In the genomic region with DNA sequence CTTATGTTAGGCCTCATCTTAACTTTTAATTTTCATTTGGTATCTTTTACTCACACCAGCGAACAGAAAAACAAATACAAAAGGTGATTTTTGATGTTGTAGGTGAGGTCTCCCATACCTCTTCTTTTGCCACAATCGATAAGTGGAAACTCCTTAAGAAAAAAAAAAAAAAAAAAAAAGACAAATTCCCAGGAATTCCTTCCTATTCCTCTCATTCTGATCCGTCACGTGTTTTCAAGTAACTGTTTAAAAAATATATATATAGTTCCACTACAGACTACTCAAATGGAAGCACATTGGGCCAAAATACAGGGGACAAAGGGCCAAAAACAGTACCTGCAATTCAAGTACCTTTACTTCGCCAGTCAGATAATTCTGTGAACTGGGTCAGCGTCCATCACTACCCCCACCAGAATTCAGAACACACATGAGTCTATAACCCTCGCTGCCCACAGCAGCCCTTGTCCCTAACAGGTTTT, we compare ENCODE assay signal across 8 cellular contexts. TPM values are rescaled to one million over a fixed set of nuclear protein-coding genes. Genes with fewer than 3 reads are reported as not detected.
A peak's percentile ranks its signal among the peaks of the same experiment; 100 is the strongest.
DNase-seq lines count a peak whose midpoint lies in the region; ATAC-seq, FAIRE-seq and TF ChIP-seq lines count a peak whose summit lies in the region.

No MANE protein-coding gene starts in this region.

- TF ChIP-seq EP300 in HepG2 (IDR thresholded peaks at IDR 0.05; ENCODE audit: low read depth in 2 of 2, low read length in 2 of 2), result no peak
- TF ChIP-seq EP300 in HepG2 (CRISPR knock-in tag; IDR thresholded peaks at IDR 0.05; ENCODE audit: borderline replicate concordance), result no peak

- H3K4me1 ChIP-seq in adrenal gland (replicated peaks in 1 of 2) (peaks cover 5 to 16% of the 10 kb centered on the region in 2 donors), HepG2 (ENCODE audit: insufficient read depth, low read length) (peaks cover 10% of the 10 kb centered on the region; the same call in 1 of the 2 replicates), thymus (ENCODE audit: control insufficient read depth, insufficient read depth, low read length) (peaks cover 5% of the 10 kb centered on the region)

- H3K27ac ChIP-seq in adrenal gland (peak overlapping the region in 4 of 5 donors; percentile 53 to 91 (median 82)), HepG2 (ENCODE audit: extremely low read length, insufficient read depth, low read length) (no peak overlapping the region), thymus (ENCODE audit: low read depth) (peak overlapping the region; percentile 80)

- H3K27me3 ChIP-seq in adrenal gland, result no peaks in the 10 kb centered on the region
- H3K27me3 ChIP-seq in HepG2 (ENCODE audit: control insufficient read depth in 1 of 2, insufficient read depth in 2 of 2, low read length in 2 of 2), result peaks cover 0 to 9% of the 10 kb centered on the region in 2 experiments; a peak in 2 of 5 replicates
- H3K27me3 ChIP-seq in thymus (ENCODE audit: control insufficient read depth, insufficient read depth), result no peaks in the 10 kb centered on the region

- H3K9ac ChIP-seq in HepG2 (ENCODE audit: insufficient read depth, low read depth, low read length), result peak overlapping the region; percentile 38

- H3K9me3 ChIP-seq in adrenal gland (replicated peaks in 1 of 3), result no peaks in the 10 kb centered on the region
- no peaks in the 10 kb centered on the region for H3K9me3 ChIP-seq in HepG2 (ENCODE audit: low read length)
- H3K9me3 ChIP-seq in thymus (ENCODE audit: control insufficient read depth), result no peaks in the 10 kb centered on the region

- FAIRE-seq in HepG2 (lab: Jason Lieb, UNC), result no peak

- CTCF ChIA-PET in activated CD4-positive, alpha-beta T cell treated with anti-CD3 and anti-CD28 coated beads, Interleukin-2, amount 10 ng/mL, durations not matched to agents 7 days and 5 days (lab: Charles Lee), result no interaction called here
- CTCF ChIA-PET in HepG2 (lab: Yijun Ruan, JAX; ENCODE audit: low intra/inter-chr PET ratio, low total read pairs), result no interaction called here

- H4K20me1 ChIP-seq in HepG2 (ENCODE audit: insufficient read depth, low read length), result no peaks in the 10 kb centered on the region

- no peak for TF ChIP-seq RAD21 in HepG2 (CRISPR knock-in tag; IDR thresholded peaks at IDR 0.05)

- no peaks in the 10 kb centered on the region for H3K9me3 Mint-ChIP-seq in activated CD4-positive, alpha-beta T cell treated with anti-CD3 and anti-CD28 coated beads, Interleukin-2, amount 10 ng/mL, durations not matched to agents 7 days and 5 days

- no peaks in the 10 kb centered on the region for H3K79me2 ChIP-seq in HepG2 (ENCODE audit: insufficient read depth, low read length)

- H3K27me3 Mint-ChIP-seq in activated CD4-positive, alpha-beta T cell treated with anti-CD3 and anti-CD28 coated beads, Interleukin-2, amount 10 ng/mL, durations not matched to agents 7 days and 5 days, result no peaks in the 10 kb centered on the region

- TF ChIP-seq CTCF in adrenal gland (IDR thresholded peaks at IDR 0.05), result no peak
- no peak for TF ChIP-seq CTCF in HepG2 (CRISPR knock-in tag; IDR thresholded peaks at IDR 0.05)

- peak overlapping the region; percentile 92 for H3K27ac Mint-ChIP-seq in activated CD4-positive, alpha-beta T cell treated with anti-CD3 and anti-CD28 coated beads, Interleukin-2, amount 10 ng/mL, durations not matched to agents 7 days and 5 days

- peaks cover 28% of the 10 kb centered on the region for H3K4me1 Mint-ChIP-seq in activated CD4-positive, alpha-beta T cell treated with anti-CD3 and anti-CD28 coated beads, Interleukin-2, amount 10 ng/mL, durations not matched to agents 7 days and 5 days

- no peaks in the 10 kb centered on the region for H3K36me3 Mint-ChIP-seq in activated CD4-positive, alpha-beta T cell treated with anti-CD3 and anti-CD28 coated beads, Interleukin-2, amount 10 ng/mL, durations not matched to agents 7 days and 5 days (ENCODE audit: low read depth)

- H3K36me3 ChIP-seq in adrenal gland (replicated peaks in 1 of 2) (no peaks in the 10 kb centered on the region), HepG2 (replicated peaks in 1 of 2; ENCODE audit: control insufficient read depth in 1 of 2, insufficient read depth in 2 of 2, low read length in 2 of 2) (no peaks in the 10 kb centered on the region), thymus (ENCODE audit: control insufficient read depth, insufficient read depth) (no peaks in the 10 kb centered on the region)

- H3K4me3 Mint-ChIP-seq in activated CD4-positive, alpha-beta T cell treated with anti-CD3 and anti-CD28 coated beads, Interleukin-2, amount 10 ng/mL, durations not matched to agents 7 days and 5 days, result peak overlapping the region; percentile 86

- in situ Hi-C loops in HepG2 (cut with HindIII; ENCODE audit: extremely low pct_ligation_motif_present, low pct_unique_long_range_greater_than_20kb), result no loop called here

- intact Hi-C loops in adrenal gland (cut with DNase I) (no loop called here), HepG2 (cut with micrococcal nuclease; ENCODE audit: unreplicated experiment) (no loop called here)

- WGBS in adrenal gland, 4 donors, result 18 to 20% (median 18%) methylated on average over 6 to 7 of the region's 7 CpGs
- WGBS in HepG2 (ENCODE audit: low lambda C conversion rate), result 54% methylated on average over 6 of the region's 7 CpGs
- WGBS in thymus, result 38% methylated on average over 7 of the region's 7 CpGs

- no peak for ATAC-seq in HepG2
- no peak for ATAC-seq in HG03521 (IDR thresholded peaks at IDR 0.05; ENCODE audit: unreplicated experiment)

- no peak for TF ChIP-seq POLR2A in adrenal gland (IDR thresholded peaks at IDR 0.05)
- TF ChIP-seq POLR2A in HepG2 (IDR thresholded peaks at IDR 0.05; ENCODE audit: insufficient read depth in 1 of 2, low read depth in 2 of 2, low read length in 2 of 2), result no peak

- H3K4me3 ChIP-seq in adrenal gland, result peak overlapping the region in 2 of 4 donors; percentile 36 to 71
- peak overlapping the region in 2 of 3 experiments; percentile 1 to 69; a peak in 2 of 6 replicates for H3K4me3 ChIP-seq in HepG2 (replicated peaks in 1 of 3; ENCODE audit: insufficient read depth in 1 of 3, low read depth in 2 of 3, low read length in 3 of 3)
- H3K4me3 ChIP-seq in thymus (ENCODE audit: low read length), result peak overlapping the region; percentile 84

- POLR2A ChIA-PET in activated CD4-positive, alpha-beta T cell treated with anti-CD3 and anti-CD28 coated beads, Interleukin-2, amount 10 ng/mL, durations not matched to agents 7 days and 5 days (lab: Charles Lee), result interaction anchor here (0.6 kb wide), 1 partner anchor 9 kb away, joined by 3 read pairs; no protein-coding TSS in a partner anchor
- POLR2A ChIA-PET in HepG2 (lab: Yijun Ruan, JAX), result interaction anchor here (0.7 to 1.8 kb wide), 2 partner anchors 50 to 59 kb away, joined by 3 to 9 read pairs; a partner anchor contains a TSS

- BruUV-seq in HepG2 (replicated peaks; lab: Mats Ljungman, UMichigan), result TSS peak; percentile 79

- no peak for DNase-seq in activated CD4-positive, alpha-beta T cell treated with anti-CD3 and anti-CD28 coated beads, Interleukin-2, amount 10 ng/mL, durations not matched to agents 7 days and 5 days
- DNase-seq in activated CD4-positive, alpha-beta T cell treated with anti-CD3 and anti-CD28 coated beads, Interleukin-2, amount 50 U/mL, for 1 hour, result no peak
- peak in 1 of 7 donors; percentile 16 for DNase-seq in adrenal gland
- no peak for DNase-seq in HepG2 (ENCODE audit: low spot score)
- DNase-seq in NCI-H774 (lab: John Stamatoyannopoulos, UW), result no peak
- DNase-seq in HK-2 (ENCODE audit: unreplicated experiment), result no peak

- H3K4me2 ChIP-seq in HepG2 (ENCODE audit: low read depth, low read length), result peak overlapping the region; percentile 82

- H2AFZ ChIP-seq in HepG2 (ENCODE audit: low read length), result peak overlapping the region; percentile 39

RNA-seq across cellular contexts. Expression of a gene that starts 16.5 kb away (rescaled TPM):
- total RNA-seq in activated CD4-positive, alpha-beta T cell treated with anti-CD3 and anti-CD28 coated beads, Interleukin-2, amount 10 ng/mL, durations not matched to agents 7 days and 5 days, result under 1 TPM; 0.47 to 0.60 TPM
- 1 to 10 TPM in 5 of 8 donors, under 1 TPM in 3; 0.32 to 3.2 (median 1.5) TPM for total RNA-seq in adrenal gland
- polyA plus RNA-seq in adrenal gland, result 1 to 10 TPM in 2 of 3 donors, under 1 TPM in 1; 0.40 to 1.3 (median 1.2) TPM
- total RNA-seq in HepG2 (2016; rRNA removed; fragmentation: Illumina TruSeq; extraction: Trizol), result not detected in 2 replicates
- total RNA-seq in HepG2 (2016; cell fraction: cytosol; rRNA removed; fragmentation: Illumina TruSeq; extraction: Trizol; ENCODE audit: low read depth), result not detected in 2 replicates
- not detected in 2 replicates for total RNA-seq in HepG2 (2016; cell fraction: insoluble cytoplasmic fraction; rRNA removed; fragmentation: Illumina TruSeq; extraction: Trizol)
- not detected in 2 replicates for total RNA-seq in HepG2 (2016; cell fraction: membrane; rRNA removed; fragmentation: Illumina TruSeq; extraction: Trizol)
- total RNA-seq in HepG2 (2016; cell fraction: nucleus; rRNA removed; fragmentation: Illumina TruSeq; extraction: Trizol), result not detected in 2 replicates
- not detected in 2 replicates for polyA plus RNA-seq in HepG2 (2011; rRNA removed)
- polyA plus RNA-seq in HepG2 (2011; cell fraction: cytosol; rRNA removed), result not detected in 2 replicates
- polyA plus RNA-seq in HepG2 (2011; cell fraction: nucleus; rRNA removed), result not detected in 2 replicates
- not detected in 2 replicates for polyA plus RNA-seq in HepG2 (2012)
- not detected in 2 replicates for polyA plus RNA-seq in HepG2 (2016; cell fraction: cytosol; fragmentation: Illumina TruSeq; extraction: Trizol; ENCODE audit: low read depth)
- not detected in 2 replicates for polyA plus RNA-seq in HepG2 (2016; cell fraction: insoluble cytoplasmic fraction; fragmentation: Illumina TruSeq; extraction: Trizol; ENCODE audit: low read depth)
- not detected in 2 replicates for polyA plus RNA-seq in HepG2 (2016; cell fraction: membrane; fragmentation: Illumina TruSeq; extraction: Trizol; ENCODE audit: low read depth)
- polyA plus RNA-seq in HepG2 (2016; cell fraction: nucleus; fragmentation: Illumina TruSeq; extraction: Trizol; ENCODE audit: insufficient read depth, low read depth), result not detected in 2 replicates
- not detected in 2 replicates for polyA minus RNA-seq in HepG2 (2011; rRNA and poly(A)+ RNA removed; ENCODE audit: low replicate concordance)
- not detected in 2 replicates for polyA minus RNA-seq in HepG2 (2011; cell fraction: cytosol; rRNA and poly(A)+ RNA removed)
- not detected in 2 replicates for polyA minus RNA-seq in HepG2 (2011; cell fraction: nucleus; rRNA and poly(A)+ RNA removed)
- polyA plus RNA-seq in thymus, result 0.11 TPM

RNA-seq across cellular contexts. Expression of a gene that starts 49.5 kb away (rescaled TPM):
- total RNA-seq in activated CD4-positive, alpha-beta T cell treated with anti-CD3 and anti-CD28 coated beads, Interleukin-2, amount 10 ng/mL, durations not matched to agents 7 days and 5 days, result 100 to 1,000 TPM; 542 to 599 TPM
- total RNA-seq in adrenal gland, result 100 to 1,000 TPM in 5 of 8 donors, 10 to 100 TPM in 3; 70.6 to 606 (median 251) TPM
- 1,000 to 10,000 TPM in 1 of 3 donors, 100 to 1,000 TPM in 2; 121 to 1,227 (median 208) TPM for polyA plus RNA-seq in adrenal gland
- 779 and 1,144 TPM in 2 replicates for total RNA-seq in HepG2 (2016; rRNA removed; fragmentation: Illumina TruSeq; extraction: Trizol)
- 61.7 and 76.7 TPM in 2 replicates for total RNA-seq in HepG2 (2016; cell fraction: cytosol; rRNA removed; fragmentation: Illumina TruSeq; extraction: Trizol; ENCODE audit: low read depth)
- 790 and 1,072 TPM in 2 replicates for total RNA-seq in HepG2 (2016; cell fraction: insoluble cytoplasmic fraction; rRNA removed; fragmentation: Illumina TruSeq; extraction: Trizol)
- total RNA-seq in HepG2 (2016; cell fraction: membrane; rRNA removed; fragmentation: Illumina TruSeq; extraction: Trizol), result 128 and 141 TPM in 2 replicates
- total RNA-seq in HepG2 (2016; cell fraction: nucleus; rRNA removed; fragmentation: Illumina TruSeq; extraction: Trizol), result 591 and 635 TPM in 2 replicates
- polyA plus RNA-seq in HepG2 (2011; rRNA removed), result 91.5 and 105 TPM in 2 replicates
- 50.8 and 75.9 TPM in 2 replicates for polyA plus RNA-seq in HepG2 (2011; cell fraction: cytosol; rRNA removed)
- 99.7 and 139 TPM in 2 replicates for polyA plus RNA-seq in HepG2 (2011; cell fraction: nucleus; rRNA removed)
- polyA plus RNA-seq in HepG2 (2012), result 351 and 573 TPM in 2 replicates
- 29.0 and 32.7 TPM in 2 replicates for polyA plus RNA-seq in HepG2 (2016; cell fraction: cytosol; fragmentation: Illumina TruSeq; extraction: Trizol; ENCODE audit: low read depth)
- polyA plus RNA-seq in HepG2 (2016; cell fraction: insoluble cytoplasmic fraction; fragmentation: Illumina TruSeq; extraction: Trizol; ENCODE audit: low read depth), result 1,733 and 1,875 TPM in 2 replicates
- polyA plus RNA-seq in HepG2 (2016; cell fraction: membrane; fragmentation: Illumina TruSeq; extraction: Trizol; ENCODE audit: low read depth), result 54.0 and 78.7 TPM in 2 replicates
- 1,027 and 1,033 TPM in 2 replicates for polyA plus RNA-seq in HepG2 (2016; cell fraction: nucleus; fragmentation: Illumina TruSeq; extraction: Trizol; ENCODE audit: insufficient read depth, low read depth)
- polyA minus RNA-seq in HepG2 (2011; rRNA and poly(A)+ RNA removed; ENCODE audit: low replicate concordance), result 22.3 and 47.2 TPM in 2 replicates
- 85.0 and 124 TPM in 2 replicates for polyA minus RNA-seq in HepG2 (2011; cell fraction: cytosol; rRNA and poly(A)+ RNA removed)
- polyA minus RNA-seq in HepG2 (2011; cell fraction: nucleus; rRNA and poly(A)+ RNA removed), result 218 and 248 TPM in 2 replicates
- 177 TPM for polyA plus RNA-seq in thymus
